29 cellular contexts compared by ENCODE assay signal in genomic region chr2:150295544-150295943, GRCh38.
"Had no signal": no experiment of that assay in that cellular context is flagged by ENCODE, and none has a peak within 500 bp of the region (broad histone marks: within the 10 kb centered on the region; RNA-seq: fewer than 3 reads in every experiment).

No MANE protein-coding gene starts in this region.

- H3K36me3 ChIP-seq: adrenal gland, colonic mucosa, esophagus squamous epithelium, WERI-Rb-1 had no signal

- H3K27me3 ChIP-seq: adrenal gland, body of pancreas, colonic mucosa, esophagus squamous epithelium had no signal

- H3K9me3 ChIP-seq: body of pancreas, colonic mucosa, esophagus squamous epithelium had no signal

- H3K4me1 ChIP-seq: adrenal gland, body of pancreas, colonic mucosa, esophagus squamous epithelium had no signal

- ATAC-seq: activated CD4-positive, CD25-positive, alpha-beta regulatory T cell treated with anti-CD3 and anti-CD28 coated beads, Interleukin-2, amount 50 U/mL, for 24 hours; activated CD8-positive, alpha-beta T cell treated with anti-CD3 and anti-CD28 coated beads for 36 hours; activated T-cell treated with anti-CD3 and anti-CD28 coated beads, Interleukin-2, amount 50 U/mL, for 4 hours; activated T-helper 17 cell treated with anti-CD3 and anti-CD28 coated beads, Interleukin-2, amount 50 U/mL, for 72 hours; body of pancreas; T-helper 17 cell had no signal

- H3K4me3 ChIP-seq: adrenal gland, body of pancreas, colonic mucosa, esophagus squamous epithelium had no signal

- FAIRE-seq: endometrium, endothelial cell of umbilical vein, frontal cortex had no signal

- DNase-seq: activated B cell treated with CpG ODN at 0.5 μM for 24 hours; activated CD4-positive, alpha-beta T cell treated with anti-CD3 and anti-CD28 coated beads for 48 hours; activated CD4-positive, alpha-beta T cell treated with anti-CD3 and anti-CD28 coated beads, Interleukin-2, amount 50 U/mL, for 1 hour; activated CD4-positive, alpha-beta T cell treated with anti-CD3 and anti-CD28 coated beads, Interleukin-2, amount 50 U/mL, for 48 hours; activated CD8-positive, alpha-beta memory T cell treated with anti-CD3 and anti-CD28 coated beads for 24 hours; activated CD8-positive, alpha-beta T cell treated with anti-CD3 and anti-CD28 coated beads for 36 hours; activated effector memory CD4-positive, alpha-beta T cell treated with Interleukin-2 at 50 U/mL for 16 hours; activated gamma-delta T cell treated with Interleukin-2 at 50 U/mL for 16 hours; activated naive CD4-positive, alpha-beta T cell treated with anti-CD3 and anti-CD28 coated beads, Interleukin-2, amount 50 U/mL, for 16 hours; activated naive CD4-positive, alpha-beta T cell treated with Interleukin-2 at 50 U/mL for 16 hours; activated T-cell treated with anti-CD3 and anti-CD28 coated beads, Interleukin-2, amount 50 U/mL, for 4 hours; adrenal gland; amygdala; aorta; body of pancreas; caudate nucleus; colonic mucosa; effector CD8-positive, alpha-beta T cell; esophagus squamous epithelium; head of caudate nucleus; T-helper 17 cell; T1000; WERI-Rb-1 had no signal

- H3K27ac ChIP-seq: adrenal gland, body of pancreas, colonic mucosa, epithelial cell of prostate, esophagus squamous epithelium, WERI-Rb-1 had no signal
